ENCODE assay signal across 22 cellular contexts in genomic region chr17:78832541-78832810, GRCh38. TPM values are rescaled to one million over a fixed set of nuclear protein-coding genes. Genes with fewer than 3 reads are reported as not detected.
DNase-seq lines count a peak whose midpoint lies in the region; ATAC-seq, FAIRE-seq and TF ChIP-seq lines count a peak whose summit lies in the region.
"Had no signal": no experiment of that assay in that cellular context is flagged by ENCODE, and none has a peak within 500 bp of the region (broad histone marks: within the 10 kb centered on the region; RNA-seq: fewer than 3 reads in every experiment).

No MANE protein-coding gene starts in this region.

- no peaks in the 10 kb centered on the region for H3K27me3 ChIP-seq in gastroesophageal sphincter
- H3K27me3 ChIP-seq: BLaER1 had no signal

- CTCF ChIA-PET in activated CD4-positive, alpha-beta memory T cell treated with anti-CD3 and anti-CD28 coated beads, Interleukin-2, amount 10 ng/mL, durations not matched to agents 7 days and 5 days (lab: Charles Lee): interaction anchor here (1.8 kb wide), 1 partner anchor 10 kb away, joined by 5 read pairs; no protein-coding TSS in a partner anchor
- CTCF ChIA-PET in activated CD4-positive, alpha-beta memory T cell treated with anti-CD3 and anti-CD28 coated beads for 36 hours (lab: Charles Lee): no interaction called here

- H3K9me3 ChIP-seq in gastroesophageal sphincter: no peaks in the 10 kb centered on the region
- H3K9me3 ChIP-seq: BLaER1, Caco-2 had no signal

- H3K4me3 ChIP-seq in gastroesophageal sphincter: no peak overlapping the region
- H3K4me3 ChIP-seq: BLaER1, GM23248 had no signal

- no peak for TF ChIP-seq CTCF in C4-2B (conservative IDR thresholded peaks at IDR 0.05)
- no peak for TF ChIP-seq CTCF in HFFc6 (IDR thresholded peaks at IDR 0.05)
- TF ChIP-seq CTCF in nephron progenitor cell (IDR thresholded peaks at IDR 0.05): no peak
- no peak for TF ChIP-seq CTCF in gastroesophageal sphincter (IDR thresholded peaks at IDR 0.05)

- DNase-seq in activated CD4-positive, alpha-beta memory T cell treated with anti-CD3 and anti-CD28 coated beads, Interleukin-2, amount 10 ng/mL, durations not matched to agents 7 days and 5 days: no peak
- no peak for DNase-seq in activated CD4-positive, alpha-beta memory T cell treated with anti-CD3 and anti-CD28 coated beads for 36 hours
- DNase-seq in HFFc6 (no peak), nephron progenitor cell (no peak), RCC 7860 (ENCODE audit: low spot score) (no peak)
- DNase-seq: Caco-2; CD8-positive, alpha-beta T cell; DND-41; GM23248; H7; HCEC 1CT had no signal

- H3K9me3 Mint-ChIP-seq in activated CD4-positive, alpha-beta memory T cell treated with anti-CD3 and anti-CD28 coated beads, Interleukin-2, amount 10 ng/mL, durations not matched to agents 7 days and 5 days: no peaks in the 10 kb centered on the region
- no peaks in the 10 kb centered on the region for H3K9me3 Mint-ChIP-seq in activated CD4-positive, alpha-beta memory T cell treated with anti-CD3 and anti-CD28 coated beads for 36 hours
- H3K9me3 Mint-ChIP-seq in HFFc6 (no peaks in the 10 kb centered on the region), nephron progenitor cell (no peaks in the 10 kb centered on the region)
- H3K9me3 Mint-ChIP-seq: CD14-positive monocyte; CD8-positive, alpha-beta T cell had no signal

- H3K4me1 Mint-ChIP-seq in activated CD4-positive, alpha-beta memory T cell treated with anti-CD3 and anti-CD28 coated beads, Interleukin-2, amount 10 ng/mL, durations not matched to agents 7 days and 5 days: peaks cover 11% of the 10 kb centered on the region
- H3K4me1 Mint-ChIP-seq in activated CD4-positive, alpha-beta memory T cell treated with anti-CD3 and anti-CD28 coated beads for 36 hours (ENCODE audit: low read depth): peaks cover 15% of the 10 kb centered on the region
- H3K4me1 Mint-ChIP-seq in HFFc6 (ENCODE audit: low read depth) (peaks cover 21% of the 10 kb centered on the region), nephron progenitor cell (no peaks in the 10 kb centered on the region)

- intact Hi-C loops in activated CD4-positive, alpha-beta memory T cell treated with anti-CD3 and anti-CD28 coated beads for 36 hours (cut with micrococcal nuclease): no loop called here

- no peak for TF ChIP-seq POLR2A in gastroesophageal sphincter (IDR thresholded peaks at IDR 0.05)

- H3K36me3 Mint-ChIP-seq in activated CD4-positive, alpha-beta memory T cell treated with anti-CD3 and anti-CD28 coated beads, Interleukin-2, amount 10 ng/mL, durations not matched to agents 7 days and 5 days (ENCODE audit: low read depth): peaks cover 84% of the 10 kb centered on the region
- peaks cover 76% of the 10 kb centered on the region for H3K36me3 Mint-ChIP-seq in activated CD4-positive, alpha-beta memory T cell treated with anti-CD3 and anti-CD28 coated beads for 36 hours
- H3K36me3 Mint-ChIP-seq in HFFc6 (ENCODE audit: low read depth) (peaks cover 49% of the 10 kb centered on the region), nephron progenitor cell (ENCODE audit: low read depth) (peaks cover 83% of the 10 kb centered on the region)

- peak overlapping the region; percentile 50 for H3K27ac ChIP-seq in C4-2B
- no peak overlapping the region for H3K27ac ChIP-seq in gastroesophageal sphincter
- H3K27ac ChIP-seq: 22Rv1, BLaER1, GM23248 had no signal

- no peak for ATAC-seq in gastroesophageal sphincter
- no peak for ATAC-seq in HG02870 (IDR thresholded peaks at IDR 0.05; ENCODE audit: unreplicated experiment)
- ATAC-seq: CD8-positive, alpha-beta T cell had no signal

- TF ChIP-seq EP300 in gastroesophageal sphincter (IDR thresholded peaks at IDR 0.05): no peak

- peaks cover 0 to 8% (median 0%) of the 10 kb centered on the region in 3 donors for H3K4me1 ChIP-seq in gastroesophageal sphincter
- H3K4me1 ChIP-seq: Caco-2 had no signal

- peaks cover 0 to 100% of the 10 kb centered on the region in 2 donors for H3K36me3 ChIP-seq in gastroesophageal sphincter

- WGBS in gastroesophageal sphincter (ENCODE audit: low coverage in 1 of 2), 2 donors: 75 to 90% methylated on average over 1 to 2 of the region's 2 CpGs

- no peaks in the 10 kb centered on the region for H3K27me3 Mint-ChIP-seq in activated CD4-positive, alpha-beta memory T cell treated with anti-CD3 and anti-CD28 coated beads, Interleukin-2, amount 10 ng/mL, durations not matched to agents 7 days and 5 days
- no peaks in the 10 kb centered on the region for H3K27me3 Mint-ChIP-seq in activated CD4-positive, alpha-beta memory T cell treated with anti-CD3 and anti-CD28 coated beads for 36 hours
- H3K27me3 Mint-ChIP-seq in HFFc6 (ENCODE audit: insufficient read depth) (no peaks in the 10 kb centered on the region; the same call in 1 of the 2 replicates), nephron progenitor cell (ENCODE audit: low read depth, poor library complexity) (no peaks in the 10 kb centered on the region)
- H3K27me3 Mint-ChIP-seq: B cell had no signal

- H3K4me3 Mint-ChIP-seq in activated CD4-positive, alpha-beta memory T cell treated with anti-CD3 and anti-CD28 coated beads, Interleukin-2, amount 10 ng/mL, durations not matched to agents 7 days and 5 days: no peak overlapping the region
- H3K4me3 Mint-ChIP-seq in activated CD4-positive, alpha-beta memory T cell treated with anti-CD3 and anti-CD28 coated beads for 36 hours: no peak overlapping the region
- no peak overlapping the region for H3K4me3 Mint-ChIP-seq in HFFc6
- no peak overlapping the region for H3K4me3 Mint-ChIP-seq in nephron progenitor cell
- H3K4me3 Mint-ChIP-seq: B cell; CD14-positive monocyte; CD8-positive, alpha-beta T cell had no signal

- H3K27ac Mint-ChIP-seq in activated CD4-positive, alpha-beta memory T cell treated with anti-CD3 and anti-CD28 coated beads, Interleukin-2, amount 10 ng/mL, durations not matched to agents 7 days and 5 days: peak overlapping the region; percentile 28
- H3K27ac Mint-ChIP-seq in activated CD4-positive, alpha-beta memory T cell treated with anti-CD3 and anti-CD28 coated beads for 36 hours: no peak overlapping the region
- H3K27ac Mint-ChIP-seq in HFFc6: peak overlapping the region; percentile 24; the same call in 1 of the 2 replicates
- H3K27ac Mint-ChIP-seq in nephron progenitor cell: peak overlapping the region; percentile 69
- H3K27ac Mint-ChIP-seq: B cell; CD14-positive monocyte; CD8-positive, alpha-beta T cell had no signal

- POLR2A ChIA-PET in activated CD4-positive, alpha-beta memory T cell treated with anti-CD3 and anti-CD28 coated beads, Interleukin-2, amount 10 ng/mL, durations not matched to agents 7 days and 5 days (lab: Charles Lee): interaction anchor here (1.4 kb wide), 1 partner anchor 12 kb away, joined by 5 read pairs; no protein-coding TSS in a partner anchor
- POLR2A ChIA-PET in activated CD4-positive, alpha-beta memory T cell treated with anti-CD3 and anti-CD28 coated beads for 36 hours (lab: Charles Lee): no interaction called here

- no peak for FAIRE-seq in RCC 7860 (lab: Jason Lieb, UNC)
- FAIRE-seq: A204.1, G401.6, GM12892, H1 had no signal

RNA-seq across cellular contexts. Expression of gene USP36, which starts 8.1 kb away (rescaled TPM):
- 10 to 100 TPM; 95.4 to 96.8 TPM for total RNA-seq in activated CD4-positive, alpha-beta memory T cell treated with anti-CD3 and anti-CD28 coated beads, Interleukin-2, amount 10 ng/mL, durations not matched to agents 7 days and 5 days
- 10 to 100 TPM; 71.2 to 74.3 TPM for total RNA-seq in activated CD4-positive, alpha-beta memory T cell treated with anti-CD3 and anti-CD28 coated beads for 36 hours
- total RNA-seq in HFFc6 (2021; fragmentation: NEBNext Ultra II Directional; extraction: Animal tissue kit (Norgen Biotek cat#: 25700)): 10 to 100 TPM; 43.6 to 50.3 (median 46.2) TPM
- 10 to 100 TPM; 26.6 to 44.0 (median 34.6) TPM for total RNA-seq in gastroesophageal sphincter

RNA-seq across cellular contexts. Expression of gene CYTH1, which starts 50.4 kb away (rescaled TPM):
- 100 to 1,000 TPM; 288 to 309 TPM for total RNA-seq in activated CD4-positive, alpha-beta memory T cell treated with anti-CD3 and anti-CD28 coated beads, Interleukin-2, amount 10 ng/mL, durations not matched to agents 7 days and 5 days
- 100 to 1,000 TPM; 184 to 204 TPM for total RNA-seq in activated CD4-positive, alpha-beta memory T cell treated with anti-CD3 and anti-CD28 coated beads for 36 hours
- total RNA-seq in HFFc6 (2021; fragmentation: NEBNext Ultra II Directional; extraction: Animal tissue kit (Norgen Biotek cat#: 25700)): 10 to 100 TPM in 4 of 6 experiments, 1 to 10 TPM in 2; 7.7 to 15.3 (median 10.9) TPM
- 10 to 100 TPM; 26.9 to 38.0 (median 31.0) TPM for total RNA-seq in gastroesophageal sphincter

Comparison
In these comparisons a context has a peak if more than half of its experiments do, and no peak if none do; other contexts are left out.
1. RNA of gene CYTH1, which starts 50.4 kb away (total RNA-seq): 288 to 309 TPM in activated CD4-positive, alpha-beta memory T cell treated with anti-CD3 and anti-CD28 coated beads, Interleukin-2, amount 10 ng/mL, durations not matched to agents 7 days and 5 days and 184 to 204 TPM in activated CD4-positive, alpha-beta memory T cell treated with anti-CD3 and anti-CD28 coated beads for 36 hours; 26.9 to 38.0 TPM in gastroesophageal sphincter and 7.7 to 15.3 TPM in HFFc6; every median in the first group is over 4 times any median in the second.